In genomic region chr15:92011611-92012367, GRCh38 we compare ENCODE assay signal across 8 cellular contexts.
A peak's percentile ranks its signal among the peaks of the same experiment; 100 is the strongest.
DNase-seq lines count a peak whose midpoint lies in the region; ATAC-seq and TF ChIP-seq lines count a peak whose summit lies in the region.

No MANE protein-coding gene starts in this region.

- no peak overlapping the region for H3K27ac ChIP-seq in BLaER1 treated with 17β-estradiol and CSF1 and Interleukin-3, amounts not matched to agents 10 nM and 100 nM
- H3K27ac ChIP-seq in adrenal gland (peak overlapping the region; percentile 42 to 90 (median 69)), mesenchymal stem cell (ENCODE audit: low read length, poor library complexity, severe bottlenecking) (no peak overlapping the region), ovary (peak overlapping the region in 1 of 2 donors; percentile 1)

- H4K91ac ChIP-seq in mesenchymal stem cell (ENCODE audit: low read length), result no peak overlapping the region

- 29 to 41% (median 37%) methylated on average over 14 of the region's 14 CpGs for WGBS in adrenal gland, 4 donors
- 63% methylated on average over 13 of the region's 14 CpGs for WGBS in mesenchymal stem cell
- 59 to 78% (median 63%) methylated on average over 14 of the region's 14 CpGs for WGBS in ovary, 3 donors

- peak; percentile 62 for DNase-seq in NCI-H1694 treated with DMSO at 0.1 percent for 48 hours (lab: John Stamatoyannopoulos, UW)
- peak; percentile 54 to 90 (median 85) for DNase-seq in adrenal gland
- no peak for DNase-seq in mesenchymal stem cell
- DNase-seq in ovary, result no peak

- no peak overlapping the region for H3K4ac ChIP-seq in mesenchymal stem cell (ENCODE audit: low read depth in 1 of 2, low read length in 2 of 2)

- H2BK5ac ChIP-seq in mesenchymal stem cell (ENCODE audit: low read depth, low read length, poor library complexity, severe bottlenecking), result no peak overlapping the region

- TF ChIP-seq CTCF in adrenal gland (IDR thresholded peaks at IDR 0.05) (no peak), ovary (IDR thresholded peaks at IDR 0.05) (no peak)

- no peak for TF ChIP-seq EP300 in ovary (IDR thresholded peaks at IDR 0.05)

- H3K18ac ChIP-seq in mesenchymal stem cell (ENCODE audit: low read depth in 1 of 2, low read length in 2 of 2), result no peak overlapping the region

- H4K20me1 ChIP-seq in BLaER1 treated with 17β-estradiol and CSF1 and Interleukin-3, amounts not matched to agents 10 nM and 100 nM, result peaks cover 0 to 12% (median 0%) of the 10 kb centered on the region in 11 experiments; a peak in 5 of 22 replicates

- no peak overlapping the region for H3K14ac ChIP-seq in mesenchymal stem cell (ENCODE audit: low read length in 2 of 2)

- H3K4me2 ChIP-seq in BLaER1 treated with 17β-estradiol and CSF1 and Interleukin-3, amounts not matched to agents 10 nM and 100 nM, result peak overlapping the region; percentile 20 to 59 (median 54)
- H3K4me2 ChIP-seq in mesenchymal stem cell (ENCODE audit: low read length, poor library complexity, severe bottlenecking), result no peak overlapping the region

- H3K27me3 ChIP-seq in BLaER1 treated with 17β-estradiol and CSF1 and Interleukin-3, amounts not matched to agents 10 nM and 100 nM, result no peaks in the 10 kb centered on the region
- no peaks in the 10 kb centered on the region for H3K27me3 ChIP-seq in adrenal gland
- H3K27me3 ChIP-seq in mesenchymal stem cell (ENCODE audit: control insufficient read depth in 1 of 2, insufficient read depth in 1 of 2, low read length in 2 of 2), result no peaks in the 10 kb centered on the region
- no peaks in the 10 kb centered on the region for H3K27me3 ChIP-seq in ovary

- TF ChIP-seq POLR2A in adrenal gland (IDR thresholded peaks at IDR 0.05) (no peak), ovary (IDR thresholded peaks at IDR 0.05) (no peak)

- ATAC-seq in GM21526 (IDR thresholded peaks at IDR 0.05; ENCODE audit: low FRiP score, unreplicated experiment) (no peak), GM21447 (IDR thresholded peaks at IDR 0.05; ENCODE audit: unreplicated experiment) (no peak), HG02588 (IDR thresholded peaks at IDR 0.05; ENCODE audit: unreplicated experiment) (no peak)

- no peak overlapping the region for H2BK120ac ChIP-seq in mesenchymal stem cell (ENCODE audit: low read depth, low read length)

- no peak overlapping the region for H4K8ac ChIP-seq in mesenchymal stem cell (ENCODE audit: low read length)

- H3K9me3 ChIP-seq in BLaER1 treated with 17β-estradiol and CSF1 and Interleukin-3, amounts not matched to agents 10 nM and 100 nM (replicated peaks in 1 of 11), result no peaks in the 10 kb centered on the region; a peak in 1 of 22 replicates
- H3K9me3 ChIP-seq in adrenal gland (replicated peaks in 1 of 3) (no peaks in the 10 kb centered on the region), mesenchymal stem cell (ENCODE audit: control insufficient read depth, low read length) (no peaks in the 10 kb centered on the region), ovary (no peaks in the 10 kb centered on the region)

- H3K4me3 ChIP-seq in BLaER1 treated with 17β-estradiol and CSF1 and Interleukin-3, amounts not matched to agents 10 nM and 100 nM, result no peak overlapping the region
- H3K4me3 ChIP-seq in adrenal gland, result no peak overlapping the region
- H3K4me3 ChIP-seq in mesenchymal stem cell (ENCODE audit: insufficient read depth in 1 of 2, low read depth in 1 of 2, low read length in 2 of 2), result peak overlapping the region in 1 of 2 experiments; percentile 74
- no peak overlapping the region for H3K4me3 ChIP-seq in ovary

- H3K36me3 ChIP-seq in BLaER1 treated with 17β-estradiol and CSF1 and Interleukin-3, amounts not matched to agents 10 nM and 100 nM, result no peaks in the 10 kb centered on the region
- H3K36me3 ChIP-seq in adrenal gland (replicated peaks in 1 of 2) (no peaks in the 10 kb centered on the region), mesenchymal stem cell (ENCODE audit: control insufficient read depth in 1 of 2, insufficient read depth in 2 of 2, low read depth in 1 of 2, low read length in 2 of 2) (no peaks in the 10 kb centered on the region), ovary (no peaks in the 10 kb centered on the region)

- no peak overlapping the region for H2AFZ ChIP-seq in mesenchymal stem cell (ENCODE audit: low read depth, low read length)

- intact Hi-C loops in adrenal gland (cut with DNase I) (no loop called here), ovary (cut with DNase I) (no loop called here)

- no peak overlapping the region for H3K9ac ChIP-seq in BLaER1 treated with 17β-estradiol and CSF1 and Interleukin-3, amounts not matched to agents 10 nM and 100 nM
- H3K9ac ChIP-seq in mesenchymal stem cell (ENCODE audit: low read length), result peak overlapping the region; percentile 68

- peaks cover 11 to 30% (median 16%) of the 10 kb centered on the region in 10 experiments for H3K4me1 ChIP-seq in BLaER1 treated with 17β-estradiol and CSF1 and Interleukin-3, amounts not matched to agents 10 nM and 100 nM
- H3K4me1 ChIP-seq in adrenal gland (replicated peaks in 1 of 2), result peaks cover 6 to 23% of the 10 kb centered on the region in 2 donors
- H3K4me1 ChIP-seq in mesenchymal stem cell (ENCODE audit: control insufficient read depth, insufficient read depth, low read depth, low read length), result no peaks in the 10 kb centered on the region
- peaks cover 12% of the 10 kb centered on the region for H3K4me1 ChIP-seq in ovary (ENCODE audit: insufficient read depth)

- H3K23ac ChIP-seq in mesenchymal stem cell (ENCODE audit: low read length in 2 of 2), result no peak overlapping the region

- H3K79me1 ChIP-seq in mesenchymal stem cell (replicated peaks; ENCODE audit: low read length, poor library complexity, severe bottlenecking), result no peaks in the 10 kb centered on the region

- H2BK12ac ChIP-seq in mesenchymal stem cell (ENCODE audit: low read length in 2 of 2), result no peak overlapping the region

- H2AK5ac ChIP-seq in mesenchymal stem cell (ENCODE audit: low read length, severe bottlenecking), result no peak overlapping the region

- no peak overlapping the region for H2BK15ac ChIP-seq in mesenchymal stem cell (ENCODE audit: low read depth, poor library complexity, severe bottlenecking)

Comparison
In these comparisons a context has a peak if more than half of its experiments do, and no peak if none do; other contexts are left out.
1. H3K27ac ChIP-seq: peak in adrenal gland (5 of 5); none in BLaER1 treated with 17β-estradiol and CSF1 and Interleukin-3, amounts not matched to agents 10 nM and 100 nM (0 of 11) and mesenchymal stem cell (single experiment).
2. DNase-seq: peak in NCI-H1694 treated with DMSO at 0.1 percent for 48 hours (single experiment) and adrenal gland (7 of 7); none in mesenchymal stem cell (single experiment) and ovary (0 of 5).